8 cellular contexts compared by ENCODE assay signal in the genomic region with DNA sequence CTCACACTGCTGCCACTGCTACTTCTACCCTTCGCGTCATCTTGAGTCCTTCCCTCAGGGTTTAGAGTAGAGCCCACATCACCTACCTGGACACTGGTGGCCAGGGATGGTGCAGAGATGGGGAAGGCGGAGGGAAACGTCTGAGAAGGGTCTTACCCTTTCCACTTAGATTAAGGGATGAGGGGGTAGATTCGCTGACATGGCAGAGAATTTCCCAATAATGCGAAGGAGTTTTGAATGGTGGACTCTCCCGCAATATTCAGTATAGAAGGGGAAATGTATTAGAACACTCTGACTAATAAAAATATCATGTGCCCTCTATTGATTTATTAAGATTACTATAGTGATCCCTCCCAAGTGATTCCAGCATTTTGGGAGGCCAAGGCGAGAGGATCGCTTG.
"Had no signal": no experiment of that assay in that cellular context is flagged by ENCODE, and none has a peak within 500 bp of the region (broad histone marks: within the 10 kb centered on the region; RNA-seq: fewer than 3 reads in every experiment).

No MANE protein-coding gene starts in this region.

- ATAC-seq: GM12878 had no signal

- FAIRE-seq: G401.6, GM12878, GM12891, GM12892, GM18507, GM19239 had no signal

- DNase-seq: GDM1, GF-D8 had no signal

- H3K4me3 ChIP-seq: GM12878 had no signal
